8 cellular contexts compared by ENCODE assay signal in genomic region chr3:33439421-33440327, GRCh38. TPM values are rescaled to one million over a fixed set of nuclear protein-coding genes. Genes with fewer than 3 reads are reported as not detected.
DNase-seq lines count a peak whose midpoint lies in the region; ATAC-seq, FAIRE-seq and TF ChIP-seq lines count a peak whose summit lies in the region.

No MANE protein-coding gene starts in this region.

- DNase-seq in WERI-Rb-1 (peak; percentile 43), cardiac fibroblast (ENCODE audit: low read depth in 2 of 2) (peak; percentile 38 to 39), kidney (peak; percentile 91), NCI-H187 (lab: John Stamatoyannopoulos, UW) (no peak)
- DNase-seq in stimulated activated CD4-positive, alpha-beta T cell treated with anti-CD3 and anti-CD28 coated beads, Interleukin-12 subunit alpha, Interleukin-12 subunit beta, amount 100 ng/mL, for 48 hours (ENCODE audit: low read depth in 2 of 3, low spot score in 1 of 3) = peak; percentile 28 to 36 (median 32)

- H3K9me3 ChIP-seq in DOHH2 (ENCODE audit: control insufficient read depth, insufficient read depth, low read length) (no peaks in the 10 kb centered on the region), WERI-Rb-1 (ENCODE audit: severe bottlenecking) (no peaks in the 10 kb centered on the region), kidney (ENCODE audit: control insufficient read depth in 1 of 2, low read length in 2 of 2) (no peaks in the 10 kb centered on the region)

- peaks cover 27% of the 10 kb centered on the region for H3K36me3 ChIP-seq in DOHH2 (ENCODE audit: control insufficient read depth, low read length)
- peaks cover 4% of the 10 kb centered on the region for H3K36me3 ChIP-seq in WERI-Rb-1
- H3K36me3 ChIP-seq in kidney (ENCODE audit: control insufficient read depth in 1 of 2, insufficient read depth in 2 of 2, low read length in 2 of 2) = no peaks in the 10 kb centered on the region

- no peaks in the 10 kb centered on the region for H3K27me3 ChIP-seq in DOHH2 (ENCODE audit: control insufficient read depth, low read length)
- H3K27me3 ChIP-seq in WERI-Rb-1 (ENCODE audit: insufficient read depth, low read depth, severe bottlenecking) = no peaks in the 10 kb centered on the region

- intact Hi-C loops in kidney (cut with DNase I) = no loop called here

- peak overlapping the region; percentile 90 for H3K27ac ChIP-seq in DOHH2 (ENCODE audit: low read depth, low read length)
- H3K27ac ChIP-seq in WERI-Rb-1 = peak overlapping the region; percentile 94
- H3K27ac ChIP-seq in kidney (ENCODE audit: low read depth in 2 of 2, low read length in 2 of 2) = peak overlapping the region; percentile 89 to 91

- peaks cover 36% of the 10 kb centered on the region for H4K20me1 ChIP-seq in DOHH2 (ENCODE audit: control insufficient read depth, insufficient read depth, low read depth, low read length)

- peak overlapping the region; percentile 99 for H3K4me2 ChIP-seq in DOHH2 (ENCODE audit: low read length)

- H3K4me3 ChIP-seq in DOHH2 (ENCODE audit: low read length) (peak overlapping the region; percentile 79), WERI-Rb-1 (ENCODE audit: low read depth, low read length) (peak overlapping the region; percentile 98), cardiac fibroblast (replicated peaks in 1 of 2; ENCODE audit: low read depth in 2 of 2, low read length in 2 of 2) (peak overlapping the region; percentile 89 to 95), kidney (ENCODE audit: low read length in 2 of 2) (peak overlapping the region; percentile 72 to 76)

- peaks cover 40% of the 10 kb centered on the region for H3K4me1 ChIP-seq in DOHH2 (ENCODE audit: control insufficient read depth, low read length)
- H3K4me1 ChIP-seq in kidney (ENCODE audit: control insufficient read depth in 1 of 2, insufficient read depth in 1 of 2, low read depth in 1 of 2, low read length in 2 of 2) = peaks cover 14 to 27% of the 10 kb centered on the region in 2 donors

- peaks cover 9% of the 10 kb centered on the region for H3F3A ChIP-seq in DOHH2 (ENCODE audit: control insufficient read depth, insufficient read depth)

- H3K79me2 ChIP-seq in DOHH2 (ENCODE audit: control insufficient read depth, low read length) = peaks cover 58% of the 10 kb centered on the region

- H3K9me2 ChIP-seq in DOHH2 (replicated peaks; ENCODE audit: control insufficient read depth, low read length) = no peaks in the 10 kb centered on the region

- FAIRE-seq in kidney (lab: Jason Lieb, UNC) = no peak

- ATAC-seq in GM19463 (IDR thresholded peaks at IDR 0.05; ENCODE audit: unreplicated experiment) (peak; percentile 9), HG03571 (IDR thresholded peaks at IDR 0.05; ENCODE audit: unreplicated experiment) (peak; percentile 16)

- peak overlapping the region; percentile 61 to 84 for H3K9ac ChIP-seq in kidney (ENCODE audit: low read length in 2 of 2)

- peak; percentile 17 for TF ChIP-seq CTCF in DOHH2 (IDR thresholded peaks at IDR 0.05; ENCODE audit: low read depth, low read length, poor library complexity, severe bottlenecking)
- TF ChIP-seq CTCF in WERI-Rb-1 (IDR thresholded peaks at IDR 0.05; ENCODE audit: low read depth, low read length) = peak; percentile 46
- TF ChIP-seq CTCF in cardiac fibroblast (IDR thresholded peaks at IDR 0.05; ENCODE audit: low read depth, low read length) = no peak
- TF ChIP-seq CTCF in kidney (IDR thresholded peaks at IDR 0.05; ENCODE audit: borderline replicate concordance, extremely low read depth, insufficient read depth) = peak; percentile 29

RNA-seq across cellular contexts. Expression of gene UBP1, which starts 0.5 kb away (rescaled TPM):
- 57.0 TPM for total RNA-seq in kidney
- 20.4 TPM for polyA plus RNA-seq in kidney (ENCODE audit: insufficient read depth, low read depth, low replicate concordance)

Comparison
In these comparisons a context has a peak if more than half of its experiments do, and no peak if none do; other contexts are left out.
1. DNase-seq: peak in WERI-Rb-1 (single experiment), cardiac fibroblast (2 of 2), kidney (single experiment) and stimulated activated CD4-positive, alpha-beta T cell treated with anti-CD3 and anti-CD28 coated beads, Interleukin-12 subunit alpha, Interleukin-12 subunit beta, amount 100 ng/mL, for 48 hours (3 of 3); none in NCI-H187 (0 of 2).
2. Peak in every context shown above with its lines, with median percentiles within 50 percentile points of each other: H3K27ac ChIP-seq and H3K4me3 ChIP-seq.